ENCODE assay signal across 9 cellular contexts in the genomic region with DNA sequence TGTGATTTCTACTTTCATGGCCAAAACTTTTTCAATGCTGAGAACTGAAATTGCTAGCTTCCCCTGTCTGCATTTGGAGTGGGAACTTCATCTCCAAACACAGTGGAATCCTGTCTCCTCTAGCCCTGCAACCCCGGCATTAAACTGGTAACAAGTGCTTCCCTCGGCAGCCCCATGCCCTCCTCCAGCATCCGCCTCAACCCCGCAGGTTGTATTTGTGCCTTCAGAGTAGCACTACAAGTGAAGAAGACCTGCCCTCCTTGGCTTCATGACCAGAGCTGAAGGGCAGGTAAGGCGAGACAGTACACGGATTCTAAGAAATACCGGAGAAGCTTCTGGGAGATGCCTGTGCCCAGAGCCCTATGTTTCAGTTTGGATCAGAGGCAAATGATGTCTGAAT. TPM values are rescaled to one million over a fixed set of nuclear protein-coding genes. Genes with fewer than 3 reads are reported as not detected.
"Had no signal": no experiment of that assay in that cellular context is flagged by ENCODE, and none has a peak within 500 bp of the region (broad histone marks: within the 10 kb centered on the region; RNA-seq: fewer than 3 reads in every experiment).

No MANE protein-coding gene starts in this region.

- ATAC-seq: HepG2, K562 had no signal

- H3K4me3 Mint-ChIP-seq: IgD-negative memory B cell had no signal

- H3K27ac ChIP-seq: HL-60 had no signal

- DNase-seq: IMR-90, KBM-7, KG1 had no signal

- H3K27ac Mint-ChIP-seq: IgD-negative memory B cell had no signal

- H3K4me3 ChIP-seq: K562 had no signal

RNA-seq across cellular contexts. Expression of gene C10orf53, which starts 16.9 kb away (rescaled TPM):
- total RNA-seq: HepG2, HT-29, HT1080, IMR-90, K562 had no signal
